Comparison of ENCODE assay signal across 1 cellular context in genomic region chr6:42879372-42880239, GRCh38.
TF ChIP-seq lines count a peak whose summit lies in the region.

Gene RPL7L1, plus strand, starts transcription at chr6:42879616. Its CDS starts 295 bp downstream, at chr6:42879911.

TF ChIP-seq in HEK293, 187 proteins besides CTCF, POLR2A, EP300 and RAD21 (continued from another document):
- TF ChIP-seq ZNF280D (tag by site-specific recombination; IDR thresholded peaks at IDR 0.05): no peak
- no peak; the same call in 1 of the 2 replicates for TF ChIP-seq ZNF654 (tag by site-specific recombination; IDR thresholded peaks at IDR 0.05; ENCODE audit: low read depth)
